8 cellular contexts compared by ENCODE assay signal in the genomic region with DNA sequence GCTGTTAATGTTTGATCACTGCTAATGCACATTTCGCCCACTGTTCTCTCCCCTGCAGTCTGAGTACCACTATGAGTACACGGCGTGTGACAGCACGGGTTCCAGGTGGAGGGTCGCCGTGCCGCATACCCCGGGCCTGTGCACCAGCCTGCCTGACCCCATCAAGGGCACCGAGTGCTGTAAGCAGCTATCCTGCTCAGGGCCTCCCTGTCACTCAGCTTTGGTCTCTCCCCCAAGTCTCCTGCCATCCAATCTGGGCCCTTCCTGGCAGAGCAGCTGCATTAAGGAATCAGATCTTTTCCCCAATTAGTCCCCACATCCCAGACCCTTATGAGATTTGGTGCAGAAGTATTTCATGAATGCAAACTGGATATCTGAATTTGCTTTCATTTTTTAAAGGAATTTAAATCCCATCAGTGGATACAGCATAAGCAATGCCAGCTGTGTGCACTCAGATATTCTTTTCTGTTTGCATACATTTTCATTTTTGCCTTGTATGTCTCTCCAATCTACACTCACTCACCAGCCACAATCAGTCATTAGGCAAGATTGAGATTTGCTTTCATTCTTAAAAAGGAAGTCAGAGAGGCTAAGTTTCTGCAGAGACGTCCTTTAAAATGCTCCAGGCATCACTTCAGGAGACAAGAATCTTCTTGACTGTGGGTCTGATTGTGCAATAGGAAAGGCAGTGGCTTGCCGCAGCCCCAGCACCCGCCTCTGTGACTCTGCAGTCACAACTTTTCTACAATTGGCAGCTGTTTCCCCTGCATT. TPM values are rescaled to one million over a fixed set of nuclear protein-coding genes. Genes with fewer than 3 reads are reported as not detected.
DNase-seq lines count a peak whose midpoint lies in the region; ATAC-seq, FAIRE-seq and TF ChIP-seq lines count a peak whose summit lies in the region.

No MANE protein-coding gene starts in this region.

- no peaks in the 10 kb centered on the region for H3K27me3 Mint-ChIP-seq in osteocyte (ENCODE audit: unreplicated experiment)

- ATAC-seq in HG03196 (IDR thresholded peaks at IDR 0.05; ENCODE audit: unreplicated experiment) = peak; percentile 66

- no peaks in the 10 kb centered on the region for H3K9me3 Mint-ChIP-seq in osteocyte (ENCODE audit: unreplicated experiment)

- H3K4me3 Mint-ChIP-seq in osteocyte (ENCODE audit: unreplicated experiment) = peak overlapping the region; percentile 65

- no peak for FAIRE-seq in frontal cortex (lab: Jason Lieb, UNC)
- FAIRE-seq in GM19239 (lab: Jason Lieb, UNC) = no peak

- H3K27ac Mint-ChIP-seq in osteocyte (ENCODE audit: unreplicated experiment) = peak overlapping the region; percentile 81

- no peaks in the 10 kb centered on the region for H3K36me3 Mint-ChIP-seq in osteocyte (ENCODE audit: unreplicated experiment)

- TF ChIP-seq CTCF in osteocyte (IDR thresholded peaks at IDR 0.05) = no peak

- peak; percentile 31 for DNase-seq in stimulated activated CD4-positive, alpha-beta T cell treated with anti-CD3 and anti-CD28 coated beads, Interleukin-15, amount 100 ng/mL, for 24 hours
- no peak for DNase-seq in stimulated activated CD4-positive, alpha-beta T cell treated with anti-CD3 and anti-CD28 coated beads, Interleukin-4, amount 100 ng/mL, for 1 hour
- peak; percentile 12 for DNase-seq in T1000 (lab: John Stamatoyannopoulos, UW)
- DNase-seq in fibroblast of gingiva (ENCODE audit: low read depth) = peak; percentile 90
- no peak for DNase-seq in osteocyte (ENCODE audit: extremely low spot score, unreplicated experiment)
- no peak for DNase-seq in frontal cortex (ENCODE audit: low spot score in 2 of 2)
- DNase-seq in GM19239 (ENCODE audit: insufficient read length, low spot score) = no peak

- peaks cover 21% of the 10 kb centered on the region for H3K4me1 Mint-ChIP-seq in osteocyte (ENCODE audit: unreplicated experiment)

RNA-seq across cellular contexts. Expression of a gene that starts 48.1 kb away (rescaled TPM):
- total RNA-seq in osteocyte (0.31 and 0.83 TPM in 2 replicates), frontal cortex (15.9 TPM)

RNA-seq across cellular contexts. Expression of a gene that starts 51.7 kb away (rescaled TPM):
- total RNA-seq in osteocyte = 364 and 396 TPM in 2 replicates
- total RNA-seq in frontal cortex = 162 TPM

Comparison
In these comparisons a context has a peak if more than half of its experiments do, and no peak if none do; other contexts are left out.
1. DNase-seq: peak in stimulated activated CD4-positive, alpha-beta T cell treated with anti-CD3 and anti-CD28 coated beads, Interleukin-15, amount 100 ng/mL, for 24 hours (single experiment), T1000 (single experiment) and fibroblast of gingiva (single experiment); none in stimulated activated CD4-positive, alpha-beta T cell treated with anti-CD3 and anti-CD28 coated beads, Interleukin-4, amount 100 ng/mL, for 1 hour (single experiment), osteocyte (single experiment), frontal cortex (0 of 2) and GM19239 (single experiment).